9 cellular contexts compared by ENCODE assay signal in genomic region chr14:66225337-66225736, GRCh38.
"Had no signal": no experiment of that assay in that cellular context is flagged by ENCODE, and none has a peak within 500 bp of the region (broad histone marks: within the 10 kb centered on the region; RNA-seq: fewer than 3 reads in every experiment).

No MANE protein-coding gene starts in this region.

- FAIRE-seq: H1, H54, HepG2 had no signal

- H3K4me3 Mint-ChIP-seq: H9, HFFc6, IgD-negative memory B cell had no signal

- H3K27ac ChIP-seq: GM23248 had no signal

- H3K4me3 ChIP-seq: GM23248 had no signal

- H3K27ac Mint-ChIP-seq: HFFc6, IgD-negative memory B cell had no signal

- DNase-seq: GM23248, H9, HCEC 1CT, HFFc6, KG1 had no signal

- ATAC-seq: HepG2 had no signal

- H3K9ac ChIP-seq: GM23248 had no signal
